Comparison of ENCODE assay signal across 8 cellular contexts in genomic region chr11:45180888-45181594, GRCh38. TPM values are rescaled to one million over a fixed set of nuclear protein-coding genes. Genes with fewer than 3 reads are reported as not detected.
A peak's percentile ranks its signal among the peaks of the same experiment; 100 is the strongest.
DNase-seq lines count a peak whose midpoint lies in the region; ATAC-seq and TF ChIP-seq lines count a peak whose summit lies in the region.

No MANE protein-coding gene starts in this region.

- TF ChIP-seq CTCF in CD14-positive monocyte (IDR thresholded peaks at IDR 0.05) (no peak), epithelial cell of esophagus (IDR thresholded peaks at IDR 0.05; ENCODE audit: insufficient read depth, low read depth, low read length, missing control alignments) (no peak), suprapubic skin (IDR thresholded peaks at IDR 0.05) (no peak)

- H3K4me3 ChIP-seq in epithelial cell of esophagus (ENCODE audit: low read length) (peak overlapping the region; percentile 56), muscle layer of colon (ENCODE audit: low read depth in 1 of 2, low read length in 2 of 2) (peak overlapping the region; percentile 42 to 69), suprapubic skin (peak overlapping the region; percentile 71)

- H3K4me3 Mint-ChIP-seq in CD14-positive monocyte, result peak overlapping the region in 1 of 2 donors; percentile 40
- no peak overlapping the region for H3K4me3 Mint-ChIP-seq in activated CD8-positive, alpha-beta T cell treated with anti-CD3 and anti-CD28 coated beads, Interleukin-2, amount 10 ng/mL, durations not matched to agents 7 days and 5 days

- H3K4me1 Mint-ChIP-seq in CD14-positive monocyte, result peaks cover 10% of the 10 kb centered on the region
- H3K4me1 Mint-ChIP-seq in activated CD8-positive, alpha-beta T cell treated with anti-CD3 and anti-CD28 coated beads, Interleukin-2, amount 10 ng/mL, durations not matched to agents 7 days and 5 days (ENCODE audit: low read depth), result peaks cover 3% of the 10 kb centered on the region

- H3K4me1 ChIP-seq in muscle layer of colon (ENCODE audit: insufficient read depth, low read length) (peaks cover 26% of the 10 kb centered on the region), suprapubic skin (peaks cover 18% of the 10 kb centered on the region)

- 7% methylated on average over 15 of the region's 42 CpGs for WGBS in suprapubic skin

- peak; percentile 61 for DNase-seq in CD14-positive monocyte (ENCODE audit: low spot score)
- peak; percentile 54 for DNase-seq in HuH-7.5 (ENCODE audit: low spot score)
- DNase-seq in activated CD8-positive, alpha-beta T cell treated with anti-CD3 and anti-CD28 coated beads, Interleukin-2, amount 10 ng/mL, durations not matched to agents 7 days and 5 days, result peak; percentile 31
- peak; percentile 69 for DNase-seq in epithelial cell of esophagus (ENCODE audit: low read depth)
- no peak for DNase-seq in suprapubic skin (ENCODE audit: low spot score in 2 of 2)

- H3K27ac ChIP-seq in muscle layer of colon (ENCODE audit: low read depth, low read length) (peak overlapping the region; percentile 88), suprapubic skin (peak overlapping the region; percentile 78)

- H3K9me3 ChIP-seq in muscle layer of colon (ENCODE audit: low read length), result no peaks in the 10 kb centered on the region
- no peaks in the 10 kb centered on the region for H3K9me3 ChIP-seq in suprapubic skin

- no peak for TF ChIP-seq EP300 in suprapubic skin (IDR thresholded peaks at IDR 0.05)

- H3K27me3 Mint-ChIP-seq in CD14-positive monocyte (ENCODE audit: low read depth in 3 of 3), result peaks cover 18 to 37% (median 23%) of the 10 kb centered on the region in 3 donors
- peaks cover 21% of the 10 kb centered on the region for H3K27me3 Mint-ChIP-seq in activated CD8-positive, alpha-beta T cell treated with anti-CD3 and anti-CD28 coated beads, Interleukin-2, amount 10 ng/mL, durations not matched to agents 7 days and 5 days (ENCODE audit: low read depth)

- CTCF ChIA-PET in activated CD8-positive, alpha-beta T cell treated with anti-CD3 and anti-CD28 coated beads, Interleukin-2, amount 10 ng/mL, durations not matched to agents 7 days and 5 days (lab: Charles Lee), result no interaction called here

- H3K36me3 Mint-ChIP-seq in CD14-positive monocyte, result peaks cover 1 to 4% of the 10 kb centered on the region in 2 donors
- no peaks in the 10 kb centered on the region for H3K36me3 Mint-ChIP-seq in activated CD8-positive, alpha-beta T cell treated with anti-CD3 and anti-CD28 coated beads, Interleukin-2, amount 10 ng/mL, durations not matched to agents 7 days and 5 days (ENCODE audit: low read depth)

- POLR2A ChIA-PET in activated CD8-positive, alpha-beta T cell treated with anti-CD3 and anti-CD28 coated beads, Interleukin-2, amount 10 ng/mL, durations not matched to agents 7 days and 5 days (lab: Charles Lee), result no interaction called here

- no peak for TF ChIP-seq POLR2A in suprapubic skin (IDR thresholded peaks at IDR 0.05)

- peaks cover 0 to 8% (median 0%) of the 10 kb centered on the region in 7 donors for H3K9me3 Mint-ChIP-seq in CD14-positive monocyte
- no peaks in the 10 kb centered on the region for H3K9me3 Mint-ChIP-seq in activated CD8-positive, alpha-beta T cell treated with anti-CD3 and anti-CD28 coated beads, Interleukin-2, amount 10 ng/mL, durations not matched to agents 7 days and 5 days (ENCODE audit: insufficient read depth)

- H3K9ac ChIP-seq in muscle layer of colon (ENCODE audit: low read length), result peak overlapping the region; percentile 70

- H3K27ac Mint-ChIP-seq in CD14-positive monocyte, result no peak overlapping the region
- H3K27ac Mint-ChIP-seq in activated CD8-positive, alpha-beta T cell treated with anti-CD3 and anti-CD28 coated beads, Interleukin-2, amount 10 ng/mL, durations not matched to agents 7 days and 5 days, result no peak overlapping the region

- H3K36me3 ChIP-seq in muscle layer of colon (ENCODE audit: insufficient read depth, low read length) (peaks cover 14% of the 10 kb centered on the region), suprapubic skin (peaks cover 17% of the 10 kb centered on the region)

- intact Hi-C loops in CD14-positive monocyte (cut with micrococcal nuclease), result no loop called here

- ATAC-seq in activated CD8-positive, alpha-beta T cell treated with anti-CD3 and anti-CD28 coated beads, Interleukin-2, amount 10 ng/mL, durations not matched to agents 7 days and 5 days, result peak; percentile 83
- ATAC-seq in GM19463 (IDR thresholded peaks at IDR 0.05; ENCODE audit: unreplicated experiment) (no peak), GM18861 (IDR thresholded peaks at IDR 0.05; ENCODE audit: unreplicated experiment) (no peak)

- H3K27me3 ChIP-seq in muscle layer of colon (ENCODE audit: control insufficient read depth in 1 of 2, insufficient read depth in 2 of 2, low read length in 2 of 2) (no peaks in the 10 kb centered on the region), suprapubic skin (no peaks in the 10 kb centered on the region)

RNA-seq across cellular contexts. Expression of gene PRDM11, which starts 34.6 kb away (rescaled TPM):
- polyA plus RNA-seq in CD14-positive monocyte, result under 1 TPM in 1 of 2 donors, not detected in 1; 0.48 TPM
- total RNA-seq in activated CD8-positive, alpha-beta T cell treated with anti-CD3 and anti-CD28 coated beads, Interleukin-2, amount 10 ng/mL, durations not matched to agents 7 days and 5 days, result 1 to 10 TPM; 3.5 to 3.6 TPM
- 10 to 100 TPM in 3 of 4 donors, 1 to 10 TPM in 1; 9.1 to 11.9 (median 11.0) TPM for total RNA-seq in suprapubic skin

Comparison
In these comparisons a context has a peak if more than half of its experiments do, and no peak if none do; other contexts are left out.
1. DNase-seq: peak in CD14-positive monocyte (single experiment), HuH-7.5 (single experiment), activated CD8-positive, alpha-beta T cell treated with anti-CD3 and anti-CD28 coated beads, Interleukin-2, amount 10 ng/mL, durations not matched to agents 7 days and 5 days (single experiment) and epithelial cell of esophagus (single experiment); none in suprapubic skin (0 of 2).
2. Peak in every context shown above with its lines, with median percentiles within 50 percentile points of each other: H3K4me3 ChIP-seq.